12 cellular contexts compared by ENCODE assay signal in the genomic region with DNA sequence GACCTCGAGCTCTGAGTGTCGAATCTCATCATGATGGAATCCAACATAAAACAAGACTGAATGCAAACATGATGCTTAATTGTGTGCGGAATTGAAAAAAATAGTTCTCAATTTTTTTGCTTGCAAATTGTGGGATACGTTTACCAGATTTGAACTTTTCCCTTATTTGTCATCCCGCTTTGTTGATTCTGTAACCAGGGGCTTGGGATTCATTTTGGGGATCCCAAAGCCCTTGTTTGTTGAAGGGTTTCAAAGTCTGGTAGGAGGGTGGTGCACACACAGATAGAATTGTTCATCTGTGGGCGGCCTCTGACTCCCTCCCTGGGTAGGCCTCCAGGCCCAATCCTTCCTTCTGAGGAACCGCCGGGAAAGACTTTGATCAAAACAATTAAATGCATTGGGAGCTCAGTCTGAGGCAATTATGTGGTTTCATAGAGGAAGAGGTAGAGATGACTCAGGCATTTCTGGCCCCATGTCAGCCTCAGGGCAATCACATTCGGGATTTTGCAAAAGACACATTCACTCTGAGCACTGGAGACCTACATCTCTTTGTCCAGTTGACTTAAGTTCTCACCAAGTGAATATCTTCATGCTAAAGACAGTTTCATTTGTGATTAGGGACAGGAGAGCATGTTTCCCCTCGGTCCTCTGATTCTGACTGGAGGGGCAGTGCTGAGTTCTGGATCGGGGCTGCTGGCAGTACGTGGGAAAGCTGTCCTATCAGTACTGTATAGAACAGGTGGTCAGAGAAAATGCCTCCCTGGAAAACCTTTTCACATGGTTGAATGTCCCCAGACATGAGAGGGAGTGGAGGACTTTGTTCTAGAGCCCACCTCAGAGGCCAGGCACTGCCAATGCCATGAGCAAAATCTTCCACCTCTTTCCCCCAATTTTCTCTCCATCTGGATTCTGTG. TPM values are rescaled to one million over a fixed set of nuclear protein-coding genes. Genes with fewer than 3 reads are reported as not detected.
DNase-seq lines count a peak whose midpoint lies in the region; ATAC-seq and TF ChIP-seq lines count a peak whose summit lies in the region.
"Had no signal": no experiment of that assay in that cellular context is flagged by ENCODE, and none has a peak within 500 bp of the region (broad histone marks: within the 10 kb centered on the region; RNA-seq: fewer than 3 reads in every experiment).

No MANE protein-coding gene starts in this region.

- peak overlapping the region; percentile 81 for H3K27ac Mint-ChIP-seq in chondrocyte (ENCODE audit: unreplicated experiment)
- H3K27ac Mint-ChIP-seq in neural crest cell (ENCODE audit: unreplicated experiment) = peak overlapping the region; percentile 85
- H3K27ac Mint-ChIP-seq: activated naive CD8-positive, alpha-beta T cell treated with anti-CD3 and anti-CD28 coated beads, Interleukin-2, amount 10 ng/mL, durations not matched to agents 7 days and 5 days had no signal

- H3K27me3 Mint-ChIP-seq in chondrocyte (ENCODE audit: low read depth) (peaks cover 31% of the 10 kb centered on the region), neural crest cell (ENCODE audit: low read depth) (peaks cover 18% of the 10 kb centered on the region)

- ATAC-seq in HG03139 (IDR thresholded peaks at IDR 0.05; ENCODE audit: unreplicated experiment) = no peak
- ATAC-seq in GM18907 (IDR thresholded peaks at IDR 0.05; ENCODE audit: unreplicated experiment) = no peak
- ATAC-seq in HG03442 (IDR thresholded peaks at IDR 0.05; ENCODE audit: unreplicated experiment) = no peak

- H3K4me1 Mint-ChIP-seq in chondrocyte (ENCODE audit: low read depth) (peaks cover 44% of the 10 kb centered on the region), neural crest cell (peaks cover 29% of the 10 kb centered on the region)
- H3K4me1 Mint-ChIP-seq: activated naive CD8-positive, alpha-beta T cell treated with anti-CD3 and anti-CD28 coated beads, Interleukin-2, amount 10 ng/mL, durations not matched to agents 7 days and 5 days had no signal

- H3K9me3 Mint-ChIP-seq in chondrocyte (ENCODE audit: low read depth) = no peaks in the 10 kb centered on the region
- peaks cover 10% of the 10 kb centered on the region for H3K9me3 Mint-ChIP-seq in neural crest cell
- H3K9me3 Mint-ChIP-seq: activated naive CD8-positive, alpha-beta T cell treated with anti-CD3 and anti-CD28 coated beads, Interleukin-2, amount 10 ng/mL, durations not matched to agents 7 days and 5 days had no signal

- H3K4me3 Mint-ChIP-seq in chondrocyte (ENCODE audit: unreplicated experiment) (no peak overlapping the region), neural crest cell (peak overlapping the region; percentile 17)
- H3K4me3 Mint-ChIP-seq: activated naive CD8-positive, alpha-beta T cell treated with anti-CD3 and anti-CD28 coated beads, Interleukin-2, amount 10 ng/mL, durations not matched to agents 7 days and 5 days had no signal

- H3K36me3 Mint-ChIP-seq in chondrocyte (ENCODE audit: low read depth) (peaks cover 3% of the 10 kb centered on the region), neural crest cell (ENCODE audit: low read depth) (peaks cover 9% of the 10 kb centered on the region)
- H3K36me3 Mint-ChIP-seq: activated naive CD8-positive, alpha-beta T cell treated with anti-CD3 and anti-CD28 coated beads, Interleukin-2, amount 10 ng/mL, durations not matched to agents 7 days and 5 days had no signal

- TF ChIP-seq CTCF in chondrocyte (IDR thresholded peaks at IDR 0.05) = no peak
- TF ChIP-seq CTCF in neural crest cell (conservative IDR thresholded peaks at IDR 0.05) = no peak

- DNase-seq in EH (ENCODE audit: low read depth) (peak; percentile 94), NOMO-1 treated with DMSO at 0.1 percent for 48 hours (lab: John Stamatoyannopoulos, UW; ENCODE audit: unreplicated experiment) (peak; percentile 79), chondrocyte (ENCODE audit: low spot score) (no peak), neural crest cell (ENCODE audit: low read depth, low spot score) (no peak)
- DNase-seq in stimulated activated CD4-positive, alpha-beta T cell treated with anti-CD3 and anti-CD28 coated beads, Interleukin-1b, Interleukin-23, amount 100 ng/mL, for 48 hours = no peak
- DNase-seq: activated CD4-positive, CD25-positive, alpha-beta regulatory T cell; activated naive CD8-positive, alpha-beta T cell treated with anti-CD3 and anti-CD28 coated beads, Interleukin-2, amount 10 ng/mL, durations not matched to agents 7 days and 5 days; head of caudate nucleus; NCI-H446 had no signal

RNA-seq across cellular contexts. Expression of gene IGFL4, which starts 27.8 kb away (rescaled TPM):
- 0.15 TPM in 1 of 3 replicates, not detected in the others for total RNA-seq in chondrocyte
- total RNA-seq in neural crest cell = 0.45 and 0.70 TPM in 2 replicates
- total RNA-seq: activated naive CD8-positive, alpha-beta T cell treated with anti-CD3 and anti-CD28 coated beads, Interleukin-2, amount 10 ng/mL, durations not matched to agents 7 days and 5 days had no signal

RNA-seq across cellular contexts. Expression of gene PGLYRP1, which starts 45.7 kb away (rescaled TPM):
- not detected in 3 replicates for total RNA-seq in chondrocyte
- total RNA-seq in neural crest cell = not detected in 2 replicates
- total RNA-seq: activated naive CD8-positive, alpha-beta T cell treated with anti-CD3 and anti-CD28 coated beads, Interleukin-2, amount 10 ng/mL, durations not matched to agents 7 days and 5 days had no signal

RNA-seq across cellular contexts. Expression of gene IGFL3, which starts 55.9 kb away (rescaled TPM):
- total RNA-seq in chondrocyte (0.70 to 1.1 TPM in 2 of 3 replicates, not detected in the other), neural crest cell (not detected in 2 replicates)
- total RNA-seq: activated naive CD8-positive, alpha-beta T cell treated with anti-CD3 and anti-CD28 coated beads, Interleukin-2, amount 10 ng/mL, durations not matched to agents 7 days and 5 days had no signal

Comparison
In these comparisons a context has a peak if more than half of its experiments do, and no peak if none do; other contexts are left out.
1. DNase-seq: peak in EH (single experiment) and NOMO-1 treated with DMSO at 0.1 percent for 48 hours (single experiment); none in chondrocyte (single experiment), neural crest cell (single experiment) and stimulated activated CD4-positive, alpha-beta T cell treated with anti-CD3 and anti-CD28 coated beads, Interleukin-1b, Interleukin-23, amount 100 ng/mL, for 48 hours (single experiment).